9 cellular contexts compared by ENCODE assay signal in the genomic region with DNA sequence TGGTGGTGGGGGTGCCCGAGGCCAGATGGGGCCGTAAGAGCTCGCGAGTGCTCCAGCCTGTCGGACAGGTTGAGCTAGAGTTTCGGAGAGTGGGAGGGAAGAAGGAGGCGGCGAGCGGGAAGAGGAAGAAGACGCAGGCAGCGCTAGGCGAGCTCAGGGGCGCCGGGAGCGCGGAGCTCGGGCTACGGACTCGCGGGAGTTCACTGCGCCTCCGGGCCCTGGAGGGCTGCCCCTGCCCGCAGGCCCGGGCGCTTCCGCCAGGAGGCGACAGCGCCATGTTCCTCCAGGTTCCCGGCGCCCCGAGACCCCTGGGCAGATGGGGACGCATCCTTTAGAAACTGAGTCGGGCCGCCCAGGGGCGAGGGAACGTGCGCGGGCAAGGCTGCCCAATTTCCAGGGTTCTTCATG. TPM values are rescaled to one million over a fixed set of nuclear protein-coding genes. Genes with fewer than 3 reads are reported as not detected.
DNase-seq lines count a peak whose midpoint lies in the region; ATAC-seq, FAIRE-seq and TF ChIP-seq lines count a peak whose summit lies in the region.
"Had no signal": no experiment of that assay in that cellular context is flagged by ENCODE, and none has a peak within 500 bp of the region (broad histone marks: within the 10 kb centered on the region; RNA-seq: fewer than 3 reads in every experiment).

No MANE protein-coding gene starts in this region.

- peaks cover 64% of the 10 kb centered on the region for H3K27me3 Mint-ChIP-seq in astrocyte (ENCODE audit: low read depth, unreplicated experiment)
- peaks cover 30 to 51% of the 10 kb centered on the region in 2 donors for H3K27me3 Mint-ChIP-seq in CD4-positive, alpha-beta memory T cell

- intact Hi-C loops in CD4-positive, alpha-beta memory T cell (cut with micrococcal nuclease), result no loop called here

- H3K4me1 ChIP-seq in astrocyte (ENCODE audit: insufficient read depth, low read length) (peaks cover 17% of the 10 kb centered on the region), subcutaneous abdominal adipose tissue (ENCODE audit: control insufficient read depth in 5 of 5, insufficient read depth in 5 of 5, low read length in 5 of 5) (peaks cover 1 to 67% (median 46%) of the 10 kb centered on the region in 5 donors)
- peaks cover 18% of the 10 kb centered on the region for H3K4me1 ChIP-seq in CD4-positive, alpha-beta memory T cell (ENCODE audit: insufficient read depth, low read length)

- peaks cover 2% of the 10 kb centered on the region for H3K36me3 Mint-ChIP-seq in astrocyte (ENCODE audit: low read depth, unreplicated experiment)
- no peaks in the 10 kb centered on the region for H3K36me3 Mint-ChIP-seq in CD4-positive, alpha-beta memory T cell

- POLR2A ChIA-PET in CD4-positive, alpha-beta memory T cell (lab: Charles Lee; ENCODE audit: partially characterized antibody), result no interaction called here

- peaks cover 32% of the 10 kb centered on the region for H3K79me2 ChIP-seq in astrocyte (ENCODE audit: insufficient read depth, low read length)

- peaks cover 65% of the 10 kb centered on the region for H3K27me3 ChIP-seq in astrocyte (ENCODE audit: insufficient read depth, low read length)
- H3K27me3 ChIP-seq in subcutaneous abdominal adipose tissue (ENCODE audit: control insufficient read depth in 5 of 5, insufficient read depth in 4 of 5, low read length in 5 of 5), result peaks cover 64 to 83% (median 69%) of the 10 kb centered on the region in 5 donors
- peaks cover 28% of the 10 kb centered on the region for H3K27me3 ChIP-seq in CD4-positive, alpha-beta memory T cell (ENCODE audit: insufficient read depth, low read length)

- peak overlapping the region; percentile 83 for H2AFZ ChIP-seq in astrocyte (ENCODE audit: low read depth, low read length)

- peaks cover 8% of the 10 kb centered on the region for H4K20me1 ChIP-seq in astrocyte (ENCODE audit: insufficient read depth, low read length)

- peak overlapping the region; percentile 76 for H3K9ac ChIP-seq in astrocyte (ENCODE audit: low read length)
- H3K9ac ChIP-seq in subcutaneous abdominal adipose tissue (ENCODE audit: low read length in 5 of 5), result no peak overlapping the region

- H3K36me3 ChIP-seq in astrocyte (ENCODE audit: insufficient read depth, low read length) (no peaks in the 10 kb centered on the region), subcutaneous abdominal adipose tissue (ENCODE audit: control insufficient read depth in 5 of 5, insufficient read depth in 5 of 5, low read length in 5 of 5) (no peaks in the 10 kb centered on the region)
- no peaks in the 10 kb centered on the region for H3K36me3 ChIP-seq in CD4-positive, alpha-beta memory T cell (ENCODE audit: insufficient read depth, low read length)

- no peak overlapping the region for H3K27ac ChIP-seq in astrocyte (ENCODE audit: low read depth, low read length)
- no peak overlapping the region for H3K27ac ChIP-seq in subcutaneous abdominal adipose tissue (ENCODE audit: low read depth, low read length)
- no peak overlapping the region for H3K27ac ChIP-seq in CD4-positive, alpha-beta memory T cell (ENCODE audit: low read depth, low read length)
- H3K27ac ChIP-seq: SK-N-MC had no signal

- H3K4me2 ChIP-seq in astrocyte (ENCODE audit: low read length), result peak overlapping the region; percentile 89

- H3K4me3 ChIP-seq in astrocyte (ENCODE audit: insufficient read depth, low read depth, low read length) (peak overlapping the region; percentile 62), iPS-18c (ENCODE audit: insufficient read depth, low read depth, low read length) (peak overlapping the region; percentile 85), subcutaneous abdominal adipose tissue (ENCODE audit: low read depth in 1 of 5, low read length in 5 of 5) (peak overlapping the region in 4 of 5 donors; percentile 48 to 65 (median 50))
- no peak overlapping the region for H3K4me3 ChIP-seq in CD4-positive, alpha-beta memory T cell (ENCODE audit: low read length in 2 of 2)

- TF ChIP-seq CTCF in LNCAP (IDR thresholded peaks at IDR 0.05) (peak; percentile 83), astrocyte (IDR thresholded peaks at IDR 0.05; ENCODE audit: insufficient read depth, low read depth, low read length) (peak; percentile 25)

- peaks cover 4% of the 10 kb centered on the region for H3K4me1 Mint-ChIP-seq in astrocyte (ENCODE audit: low read depth, unreplicated experiment)
- peaks cover 6 to 27% (median 16%) of the 10 kb centered on the region in 4 donors for H3K4me1 Mint-ChIP-seq in CD4-positive, alpha-beta memory T cell

- DNase-seq in DMS79 treated with DMSO at 0.1 percent for 48 hours (lab: John Stamatoyannopoulos, UW) (peak; percentile 63), astrocyte (ENCODE audit: low read depth) (peak; percentile 52)
- no peak for DNase-seq in CD4-positive, alpha-beta memory T cell
- no peak for DNase-seq in activated CD4-positive, alpha-beta T cell treated with anti-CD3 and anti-CD28 coated beads for 1 hour

- peak overlapping the region; percentile 72 for H3K4me3 Mint-ChIP-seq in astrocyte (ENCODE audit: unreplicated experiment)
- no peak overlapping the region for H3K4me3 Mint-ChIP-seq in CD4-positive, alpha-beta memory T cell

- H3K9me3 Mint-ChIP-seq in astrocyte (ENCODE audit: unreplicated experiment), result no peaks in the 10 kb centered on the region
- H3K9me3 Mint-ChIP-seq in CD4-positive, alpha-beta memory T cell, result no peaks in the 10 kb centered on the region

- CTCF ChIA-PET in CD4-positive, alpha-beta memory T cell (lab: Charles Lee; ENCODE audit: partially characterized antibody), result no interaction called here

- H3K9me3 ChIP-seq in astrocyte (ENCODE audit: insufficient read depth, low read depth, low read length) (no peaks in the 10 kb centered on the region), iPS-18c (ENCODE audit: control insufficient read depth, insufficient read depth, low read length) (peaks cover 3% of the 10 kb centered on the region), subcutaneous abdominal adipose tissue (ENCODE audit: control insufficient read depth in 5 of 5, low read length in 5 of 5) (no peaks in the 10 kb centered on the region)
- no peaks in the 10 kb centered on the region for H3K9me3 ChIP-seq in CD4-positive, alpha-beta memory T cell (ENCODE audit: control insufficient read depth in 1 of 2, low read length in 2 of 2)

- FAIRE-seq in astrocyte (lab: Jason Lieb, UNC), result no peak

- ATAC-seq in HG03432 (IDR thresholded peaks at IDR 0.05; ENCODE audit: unreplicated experiment), result no peak

- H3K27ac Mint-ChIP-seq in astrocyte (ENCODE audit: unreplicated experiment), result no peak overlapping the region
- no peak overlapping the region for H3K27ac Mint-ChIP-seq in CD4-positive, alpha-beta memory T cell

RNA-seq across cellular contexts. Expression of a gene that starts 1.0 kb away (rescaled TPM):
- 0.94 and 2.2 TPM in 2 replicates for total RNA-seq in astrocyte
- not detected for total RNA-seq in CD4-positive, alpha-beta memory T cell
- not detected for polyA plus RNA-seq in CD4-positive, alpha-beta memory T cell

Comparison
In these comparisons a context has a peak if more than half of its experiments do, and no peak if none do; other contexts are left out.
1. DNase-seq: peak in DMS79 treated with DMSO at 0.1 percent for 48 hours (single experiment) and astrocyte (single experiment); none in CD4-positive, alpha-beta memory T cell (0 of 5) and activated CD4-positive, alpha-beta T cell treated with anti-CD3 and anti-CD28 coated beads for 1 hour (single experiment).
2. H3K4me3 ChIP-seq: peak in astrocyte (single experiment), iPS-18c (single experiment) and subcutaneous abdominal adipose tissue (4 of 5); none in CD4-positive, alpha-beta memory T cell (0 of 2).